Comparison of ENCODE assay signal across 10 cellular contexts in the genomic region with DNA sequence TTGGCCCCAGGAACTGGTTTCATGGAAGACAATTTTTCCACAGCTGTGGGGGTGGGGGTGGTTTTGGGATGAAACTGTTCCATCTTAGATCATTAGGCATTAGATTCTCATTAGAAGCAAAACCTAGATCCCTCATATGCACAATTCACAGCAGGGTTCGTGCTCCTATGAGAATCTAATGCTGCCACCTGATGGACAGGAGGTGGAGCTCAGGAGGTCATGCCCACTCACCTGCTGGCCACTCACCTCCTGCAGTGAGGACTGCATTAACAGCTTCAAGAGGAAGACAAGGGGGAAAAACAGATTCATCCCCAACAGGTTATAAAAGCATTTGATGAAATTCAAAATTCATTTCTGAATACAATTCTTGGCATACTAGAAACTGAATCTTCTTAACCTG. TPM values are rescaled to one million over a fixed set of nuclear protein-coding genes. Genes with fewer than 3 reads are reported as not detected.
DNase-seq lines count a peak whose midpoint lies in the region; ATAC-seq and TF ChIP-seq lines count a peak whose summit lies in the region.
"Had no signal": no experiment of that assay in that cellular context is flagged by ENCODE, and none has a peak within 500 bp of the region (broad histone marks: within the 10 kb centered on the region; RNA-seq: fewer than 3 reads in every experiment).

No MANE protein-coding gene starts in this region.

- DNase-seq in GM10266 (ENCODE audit: extremely low spot score) (no peak), astrocyte of the spinal cord (ENCODE audit: low read depth, low spot score) (no peak), mucosa of descending colon (no peak)
- no peak for DNase-seq in stimulated activated naive CD4-positive, alpha-beta T cell treated with Interleukin-2 at 50 U/mL for 16 hours (lab: John Stamatoyannopoulos, UW)
- no peak for DNase-seq in CD8-positive, alpha-beta memory T cell
- DNase-seq: activated gamma-delta T cell treated with Interleukin-2 at 50 U/mL for 16 hours, KG1 had no signal

- peak; percentile 53 for TF ChIP-seq CTCF in GM10266 (IDR thresholded peaks at IDR 0.05; ENCODE audit: control insufficient read depth, insufficient read depth, low read depth, missing control alignments)
- peak; percentile 49 for TF ChIP-seq CTCF in Loucy (conservative IDR thresholded peaks at IDR 0.05; ENCODE audit: low read length)
- TF ChIP-seq CTCF in astrocyte of the spinal cord (IDR thresholded peaks at IDR 0.05; ENCODE audit: low read depth, low read length), result peak; percentile 34
- no peak for TF ChIP-seq CTCF in mucosa of descending colon (IDR thresholded peaks at IDR 0.05)

- no peak overlapping the region for H3K27ac Mint-ChIP-seq in CD8-positive, alpha-beta memory T cell
- H3K27ac Mint-ChIP-seq: T-helper 1 cell treated with Interleukin-12 subunit alpha and Interleukin-12 subunit beta and Interleukin-4 antibody, amounts not matched to agents 30 μg/mL and 1 μg/mL, for 36 hours had no signal

- POLR2A ChIA-PET in CD8-positive, alpha-beta memory T cell (lab: Charles Lee), result no interaction called here

- no peak overlapping the region for H3K27ac ChIP-seq in CD8-positive, alpha-beta memory T cell (ENCODE audit: low read depth, low read length)

- no peaks in the 10 kb centered on the region for H3K4me1 Mint-ChIP-seq in CD8-positive, alpha-beta memory T cell

- CTCF ChIA-PET in CD8-positive, alpha-beta memory T cell (lab: Charles Lee), result interaction anchor here (0.9 to 1.2 kb wide), 2 partner anchors 26 to 741 kb away, joined by 3 read pairs; no protein-coding TSS in a partner anchor

- no peaks in the 10 kb centered on the region for H3F3A ChIP-seq in Loucy (ENCODE audit: low read depth)

- H4K20me1 ChIP-seq in Loucy (ENCODE audit: insufficient read depth, low read length, poor library complexity, severe bottlenecking), result no peaks in the 10 kb centered on the region

- H3K27me3 Mint-ChIP-seq in CD8-positive, alpha-beta memory T cell, result no peaks in the 10 kb centered on the region

- no peaks in the 10 kb centered on the region for H3K27me3 ChIP-seq in Loucy (ENCODE audit: insufficient read depth, low read length, poor library complexity, severe bottlenecking)
- no peaks in the 10 kb centered on the region for H3K27me3 ChIP-seq in CD8-positive, alpha-beta memory T cell (ENCODE audit: insufficient read depth, low read length, poor library complexity, severe bottlenecking)

- H3K9ac ChIP-seq in Loucy (ENCODE audit: low read depth, low read length, poor library complexity, severe bottlenecking), result no peak overlapping the region

- intact Hi-C loops in mucosa of descending colon (cut with DNase I, micrococcal nuclease), result no loop called here

- ATAC-seq in mucosa of descending colon, result peak; percentile 56
- no peak for ATAC-seq in GM18502 (IDR thresholded peaks at IDR 0.05; ENCODE audit: poor library complexity, unreplicated experiment)

- H3K4me2 ChIP-seq in Loucy (ENCODE audit: low read depth, low read length, poor library complexity, severe bottlenecking), result no peak overlapping the region

- H3K36me3 ChIP-seq in Loucy (ENCODE audit: insufficient read depth, low read length), result peaks cover 39% of the 10 kb centered on the region; the same call in 1 of the 2 replicates
- H3K36me3 ChIP-seq in mucosa of descending colon (ENCODE audit: low read depth), result peaks cover 3% of the 10 kb centered on the region
- H3K36me3 ChIP-seq in CD8-positive, alpha-beta memory T cell (ENCODE audit: insufficient read depth, low read length), result peaks cover 7% of the 10 kb centered on the region

- H3K9me3 Mint-ChIP-seq in CD8-positive, alpha-beta memory T cell, result no peaks in the 10 kb centered on the region
- H3K9me3 Mint-ChIP-seq: T-helper 1 cell treated with Interleukin-12 subunit alpha and Interleukin-12 subunit beta and Interleukin-4 antibody, amounts not matched to agents 30 μg/mL and 1 μg/mL, for 36 hours had no signal

- no peaks in the 10 kb centered on the region for H3K79me2 ChIP-seq in Loucy (ENCODE audit: insufficient read depth, low read length)

- no peak overlapping the region for H2AFZ ChIP-seq in Loucy (ENCODE audit: low read length)

- no peaks in the 10 kb centered on the region for H3K9me3 ChIP-seq in Loucy (ENCODE audit: insufficient read depth, low read depth, low read length)
- no peaks in the 10 kb centered on the region for H3K9me3 ChIP-seq in mucosa of descending colon
- no peaks in the 10 kb centered on the region for H3K9me3 ChIP-seq in CD8-positive, alpha-beta memory T cell (ENCODE audit: low read length)

- H3K4me1 ChIP-seq in Loucy (ENCODE audit: insufficient read depth, low read length, poor library complexity, severe bottlenecking) (no peaks in the 10 kb centered on the region), mucosa of descending colon (ENCODE audit: low read depth) (no peaks in the 10 kb centered on the region)
- H3K4me1 ChIP-seq in CD8-positive, alpha-beta memory T cell (ENCODE audit: insufficient read depth, low read length), result no peaks in the 10 kb centered on the region

- in situ Hi-C loops in astrocyte of the spinal cord (cut with HindIII; ENCODE audit: low sequenced_read_pairs), result no loop called here

- peaks cover 4 to 73% (median 21%) of the 10 kb centered on the region in 3 donors for H3K36me3 Mint-ChIP-seq in CD8-positive, alpha-beta memory T cell

- H3K4me3 ChIP-seq in Loucy (ENCODE audit: low read length, poor library complexity, severe bottlenecking) (no peak overlapping the region), astrocyte of the spinal cord (ENCODE audit: low read depth, low read length) (no peak overlapping the region), mucosa of descending colon (no peak overlapping the region)
- H3K4me3 ChIP-seq in CD8-positive, alpha-beta memory T cell (ENCODE audit: low read length), result no peak overlapping the region

- H3K4me3 Mint-ChIP-seq in CD8-positive, alpha-beta memory T cell, result no peak overlapping the region
- H3K4me3 Mint-ChIP-seq: T-helper 1 cell treated with Interleukin-12 subunit alpha and Interleukin-12 subunit beta and Interleukin-4 antibody, amounts not matched to agents 30 μg/mL and 1 μg/mL, for 36 hours had no signal

- H3K9me2 ChIP-seq in Loucy (replicated peaks; ENCODE audit: low read depth, low read length), result no peaks in the 10 kb centered on the region

RNA-seq across cellular contexts. Expression of a gene that starts 38.5 kb away (rescaled TPM):
- 10 to 100 TPM; 67.3 to 86.2 (median 68.8) TPM for total RNA-seq in mucosa of descending colon
- 10 to 100 TPM; 51.4 to 51.9 TPM for total RNA-seq in CD8-positive, alpha-beta memory T cell
- 42.3 TPM for polyA plus RNA-seq in CD8-positive, alpha-beta memory T cell

RNA-seq across cellular contexts. Expression of a gene that starts 39.0 kb away (rescaled TPM):
- total RNA-seq in mucosa of descending colon, result 100 to 1,000 TPM in 1 of 3 donors, 10 to 100 TPM in 2; 87.9 to 154 (median 94.6) TPM
- total RNA-seq in CD8-positive, alpha-beta memory T cell, result 10 to 100 TPM; 79.0 to 80.2 TPM
- 56.1 TPM for polyA plus RNA-seq in CD8-positive, alpha-beta memory T cell

RNA-seq across cellular contexts. Expression of a gene that starts 39.9 kb away (rescaled TPM):
- 10 to 100 TPM in 1 of 3 donors, 1 to 10 TPM in 2; 6.7 to 25.5 (median 7.4) TPM for total RNA-seq in mucosa of descending colon
- total RNA-seq in CD8-positive, alpha-beta memory T cell, result not detected
- polyA plus RNA-seq in CD8-positive, alpha-beta memory T cell, result not detected

Comparison
In these comparisons a context has a peak if more than half of its experiments do, and no peak if none do; other contexts are left out.
1. RNA of a gene that starts 39.9 kb away (total RNA-seq): 6.7 to 25.5 TPM in mucosa of descending colon; not detected in CD8-positive, alpha-beta memory T cell; every median in the first group is over 4 times any median in the second.